In the genomic region with DNA sequence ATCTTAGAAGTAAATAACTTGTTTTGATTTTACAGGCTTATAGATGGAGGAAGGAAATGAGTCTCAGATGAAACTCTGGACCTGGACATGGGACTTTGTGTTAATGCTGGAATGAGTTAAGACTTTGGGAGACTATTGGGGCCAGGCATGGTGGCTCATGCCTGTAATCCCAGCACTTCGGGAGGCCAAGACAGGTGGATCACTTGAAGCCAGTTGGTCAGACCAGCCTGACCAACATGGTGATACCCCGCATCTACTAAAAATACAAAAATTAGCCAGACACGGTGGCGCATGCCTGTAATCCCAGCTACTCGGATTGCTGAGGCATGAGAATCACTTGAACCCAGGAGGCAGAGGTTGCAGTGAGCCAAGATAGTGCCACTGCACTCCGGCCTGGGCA, we compare ENCODE assay signal across 9 cellular contexts. TPM values are rescaled to one million over a fixed set of nuclear protein-coding genes. Genes with fewer than 3 reads are reported as not detected.
DNase-seq lines count a peak whose midpoint lies in the region; ATAC-seq and TF ChIP-seq lines count a peak whose summit lies in the region.
"Not testable (repeated sequence)": the region's sequence is repeated elsewhere in the genome, so short reads cannot be mapped to it uniquely, and the experiment has no call there.
"Had no signal": no experiment of that assay in that cellular context is flagged by ENCODE, and none has a peak within 500 bp of the region (broad histone marks: within the 10 kb centered on the region; RNA-seq: fewer than 3 reads in every experiment).

No MANE protein-coding gene starts in this region.

- H3K4me1 ChIP-seq in BLaER1 = peaks cover 33% of the 10 kb centered on the region
- H3K4me1 ChIP-seq in colonic mucosa, right lobe of liver: not testable (repeated sequence)
- H3K4me1 ChIP-seq in transverse colon = peaks cover 16 to 53% (median 28%) of the 10 kb centered on the region in 4 donors

- H3K4me2 ChIP-seq in BLaER1 = peak overlapping the region; percentile 55

- peak overlapping the region; percentile 83 for H3K27ac Mint-ChIP-seq in T-helper 17 cell
- peak overlapping the region; percentile 67 for H3K27ac Mint-ChIP-seq in activated T-helper 17 cell treated with anti-CD3 and anti-CD28 coated beads, Interleukin-2, amount 50 U/mL, for 72 hours

- in situ Hi-C loops in transverse colon (cut with MboI; ENCODE audit: low pct_ligation_motif_present in 1 of 4, low pct_unique_long_range_greater_than_20kb in 1 of 4, low sequenced_read_pairs in 3 of 4) = not testable (repeated sequence)

- not testable (repeated sequence) for H3K36me3 Mint-ChIP-seq in T-helper 17 cell (ENCODE audit: low read depth); activated T-helper 17 cell treated with anti-CD3 and anti-CD28 coated beads, Interleukin-2, amount 50 U/mL, for 72 hours (ENCODE audit: low read depth)

- H3K4me1 Mint-ChIP-seq in T-helper 17 cell = peaks cover 22% of the 10 kb centered on the region
- H3K4me1 Mint-ChIP-seq in activated T-helper 17 cell treated with anti-CD3 and anti-CD28 coated beads, Interleukin-2, amount 50 U/mL, for 72 hours = peaks cover 12% of the 10 kb centered on the region

- H3K9me3 ChIP-seq in BLaER1; T-helper 17 cell (ENCODE audit: control insufficient read depth, low read length, poor library complexity, severe bottlenecking); colonic mucosa; right lobe of liver; transverse colon: not testable (repeated sequence)

- H3K9ac ChIP-seq in BLaER1; colonic mucosa (ENCODE audit: low read depth in 2 of 2, low read length in 2 of 2): not testable (repeated sequence)

- not testable (repeated sequence) for TF ChIP-seq POLR2A in right lobe of liver (IDR thresholded peaks at IDR 0.05); transverse colon (IDR thresholded peaks at IDR 0.05)

- H3K4me3 ChIP-seq in BLaER1; HL-60 (replicated peaks; ENCODE audit: insufficient read depth, low read length); colonic mucosa; right lobe of liver; transverse colon: not testable (repeated sequence)

- H4K20me1 ChIP-seq in BLaER1 = not testable (repeated sequence)

- 73% methylated on average over 6 of the region's 6 CpGs for WGBS in right lobe of liver (ENCODE audit: insufficient coverage, low coverage, low lambda C conversion rate, missing lambda C conversion rate)
- WGBS in transverse colon (ENCODE audit: low coverage in 1 of 2), 2 donors = 77 to 84% methylated on average over 3 to 6 of the region's 6 CpGs

- intact Hi-C loops in colonic mucosa (cut with DNase I); right lobe of liver (cut with DNase I); sciatic nerve (cut with DNase I); transverse colon (cut with DNase I; ENCODE audit: low total_unique reads): not testable (repeated sequence)

- ATAC-seq in T-helper 17 cell; activated T-helper 17 cell treated with anti-CD3 and anti-CD28 coated beads, Interleukin-2, amount 50 U/mL, for 72 hours (replicated peaks); sciatic nerve: not testable (repeated sequence)
- ATAC-seq in right lobe of liver = peak in 2 of 4 donors; percentile 23 to 31

- DNase-seq in HL-60 (ENCODE audit: low read depth in 1 of 2, low spot score in 1 of 2); T-helper 17 cell; right lobe of liver; transverse colon: not testable (repeated sequence)
- DNase-seq in colonic mucosa (peak; percentile 15), sciatic nerve (ENCODE audit: low spot score) (peak; percentile 14)

- peak overlapping the region; percentile 20; the same call in 1 of the 2 replicates for H3K27ac ChIP-seq in BLaER1
- H3K27ac ChIP-seq in HL-60 (replicated peaks) = peak overlapping the region; percentile 52
- peak overlapping the region; percentile 55 for H3K27ac ChIP-seq in colonic mucosa
- H3K27ac ChIP-seq in right lobe of liver = peak overlapping the region; percentile 27 to 40 (median 36)
- peak overlapping the region; percentile 37 to 85 (median 72) for H3K27ac ChIP-seq in transverse colon

- H3K4me3 Mint-ChIP-seq in T-helper 17 cell = peak overlapping the region; percentile 73
- H3K4me3 Mint-ChIP-seq in activated T-helper 17 cell treated with anti-CD3 and anti-CD28 coated beads, Interleukin-2, amount 50 U/mL, for 72 hours = peak overlapping the region; percentile 22

- H3K27me3 ChIP-seq in BLaER1; HL-60 (ENCODE audit: insufficient read depth, poor library complexity, severe bottlenecking); colonic mucosa; right lobe of liver; transverse colon: not testable (repeated sequence)

- H3K9me3 Mint-ChIP-seq in activated T-helper 17 cell treated with anti-CD3 and anti-CD28 coated beads, Interleukin-2, amount 50 U/mL, for 72 hours = not testable (repeated sequence)

- not testable (repeated sequence) for H3K27me3 Mint-ChIP-seq in T-helper 17 cell; activated T-helper 17 cell treated with anti-CD3 and anti-CD28 coated beads, Interleukin-2, amount 50 U/mL, for 72 hours

- not testable (repeated sequence) for TF ChIP-seq CTCF in HL-60 (IDR thresholded peaks at IDR 0.05; ENCODE audit: insufficient read depth, low read length); colonic mucosa (IDR thresholded peaks at IDR 0.05); right lobe of liver (IDR thresholded peaks at IDR 0.05); transverse colon (IDR thresholded peaks at IDR 0.05)

- not testable (repeated sequence) for TF ChIP-seq EP300 in transverse colon (IDR thresholded peaks at IDR 0.05; ENCODE audit: low read depth)

- H3K36me3 ChIP-seq in BLaER1, colonic mucosa, right lobe of liver, transverse colon: not testable (repeated sequence)

RNA-seq across cellular contexts. Expression of a gene that starts 51.6 kb away (rescaled TPM):
- total RNA-seq in T-helper 17 cell = under 1 TPM; 0.25 to 0.57 TPM
- total RNA-seq in activated T-helper 17 cell treated with anti-CD3 and anti-CD28 coated beads, Interleukin-2, amount 50 U/mL, for 72 hours = 1 to 10 TPM in 1 of 2 donors, under 1 TPM in 1; 0.56 to 3.1 TPM
- 1 to 10 TPM; 2.4 to 4.3 TPM for total RNA-seq in colonic mucosa
- under 1 TPM; 0.12 to 0.86 (median 0.54) TPM for total RNA-seq in right lobe of liver
- total RNA-seq in sciatic nerve = 3.9 TPM
- 1 to 10 TPM; 2.2 to 7.2 (median 3.9) TPM for total RNA-seq in transverse colon
- total RNA-seq: SJSA1 had no signal

Comparison
In these comparisons a context has a peak if more than half of its experiments do, and no peak if none do; other contexts are left out.
1. H3K27ac ChIP-seq: peak in every context shown above with its lines; median percentile 72 in transverse colon; 55 in colonic mucosa; 52 in HL-60; 36 in right lobe of liver; 20 in BLaER1.